ENCODE assay signal across 23 cellular contexts in genomic region chr5:17094830-17095229, GRCh38.
DNase-seq lines count a peak whose midpoint lies in the region; TF ChIP-seq lines count a peak whose summit lies in the region.
"Had no signal": no experiment of that assay in that cellular context is flagged by ENCODE, and none has a peak within 500 bp of the region (broad histone marks: within the 10 kb centered on the region; RNA-seq: fewer than 3 reads in every experiment).

No MANE protein-coding gene starts in this region.

- H3K9me3 Mint-ChIP-seq in nephron progenitor cell: peaks cover 9% of the 10 kb centered on the region
- H3K9me3 Mint-ChIP-seq: activated naive CD8-positive, alpha-beta T cell treated with anti-CD3 and anti-CD28 coated beads for 36 hours; stimulated activated memory B cell treated with anti-CD40 and anti-IgM and Interleukin-4, amounts not matched to agents 10 μg/mL and 1 μg/mL and 100 μg/mL, for 72 hours had no signal

- peak overlapping the region; percentile 19 for H3K4me3 Mint-ChIP-seq in nephron progenitor cell
- H3K4me3 Mint-ChIP-seq: activated naive CD8-positive, alpha-beta T cell treated with anti-CD3 and anti-CD28 coated beads for 36 hours; brain; stimulated activated memory B cell treated with anti-CD40 and anti-IgM and Interleukin-4, amounts not matched to agents 10 μg/mL and 1 μg/mL and 100 μg/mL, for 72 hours had no signal

- peaks cover 65% of the 10 kb centered on the region for H3K4me1 Mint-ChIP-seq in nephron progenitor cell
- H3K4me1 Mint-ChIP-seq: activated naive CD8-positive, alpha-beta T cell treated with anti-CD3 and anti-CD28 coated beads for 36 hours; stimulated activated memory B cell treated with anti-CD40 and anti-IgM and Interleukin-4, amounts not matched to agents 10 μg/mL and 1 μg/mL and 100 μg/mL, for 72 hours had no signal

- no peak overlapping the region for H3K4me3 ChIP-seq in fibroblast of mammary gland (ENCODE audit: control insufficient read depth, low read depth, low read length)
- H3K4me3 ChIP-seq: coronary artery, gastrocnemius medialis, testis had no signal

- TF ChIP-seq CTCF in fibroblast of mammary gland (conservative IDR thresholded peaks at IDR 0.05; ENCODE audit: control insufficient read depth, insufficient read depth, low read depth, low read length) (no peak), nephron progenitor cell (IDR thresholded peaks at IDR 0.05) (no peak)

- peaks cover 14% of the 10 kb centered on the region for H3K27me3 Mint-ChIP-seq in nephron progenitor cell (ENCODE audit: low read depth, poor library complexity)
- H3K27me3 Mint-ChIP-seq: brain had no signal

- no peaks in the 10 kb centered on the region for H3K36me3 Mint-ChIP-seq in nephron progenitor cell (ENCODE audit: low read depth)
- H3K36me3 Mint-ChIP-seq: activated naive CD8-positive, alpha-beta T cell treated with anti-CD3 and anti-CD28 coated beads for 36 hours; brain; stimulated activated memory B cell treated with anti-CD40 and anti-IgM and Interleukin-4, amounts not matched to agents 10 μg/mL and 1 μg/mL and 100 μg/mL, for 72 hours had no signal

- H3K27ac Mint-ChIP-seq in nephron progenitor cell: peak overlapping the region; percentile 72
- H3K27ac Mint-ChIP-seq: activated naive CD8-positive, alpha-beta T cell treated with anti-CD3 and anti-CD28 coated beads for 36 hours; progenitor cell of endocrine pancreas; stimulated activated memory B cell treated with anti-CD40 and anti-IgM and Interleukin-4, amounts not matched to agents 10 μg/mL and 1 μg/mL and 100 μg/mL, for 72 hours had no signal

- DNase-seq in COLO829 (ENCODE audit: low spot score) (peak; percentile 61), NCI-H446 treated with DMSO at 0.1 percent for 48 hours (lab: John Stamatoyannopoulos, UW) (peak; percentile 24), fibroblast of mammary gland (ENCODE audit: low read depth) (peak; percentile 47), nephron progenitor cell (no peak), NCI-H1436 (lab: John Stamatoyannopoulos, UW) (no peak)
- no peak for DNase-seq in activated naive CD4-positive, alpha-beta T cell treated with Interleukin-2 at 50 U/mL for 16 hours
- DNase-seq in activated T-cell treated with anti-CD3 and anti-CD28 coated beads, Interleukin-2, amount 50 U/mL, for 48 hours: no peak
- DNase-seq: activated CD4-positive, CD25-positive, alpha-beta regulatory T cell; activated CD8-positive, alpha-beta memory T cell treated with anti-CD3 and anti-CD28 coated beads for 24 hours; activated naive CD8-positive, alpha-beta T cell treated with anti-CD3 and anti-CD28 coated beads for 36 hours; gastrocnemius medialis; GOT3; midbrain; NCI-H1048; NCI-H2029 treated with DMSO at 0.1 percent for 48 hours; NCI-H524; stimulated activated CD4-positive, alpha-beta T cell treated with anti-CD3 and anti-CD28 coated beads, Interleukin-1b, Interleukin-23, amount 100 ng/mL, for 48 hours; T-helper 9 cell; testis had no signal

Comparison
In these comparisons a context has a peak if more than half of its experiments do, and no peak if none do; other contexts are left out.
1. DNase-seq: peak in COLO829 (single experiment), NCI-H446 treated with DMSO at 0.1 percent for 48 hours (single experiment) and fibroblast of mammary gland (single experiment); none in nephron progenitor cell (single experiment), NCI-H1436 (single experiment), activated naive CD4-positive, alpha-beta T cell treated with Interleukin-2 at 50 U/mL for 16 hours (single experiment) and activated T-cell treated with anti-CD3 and anti-CD28 coated beads, Interleukin-2, amount 50 U/mL, for 48 hours (0 of 2).